Comparison of ENCODE assay signal across 8 cellular contexts in genomic region chr17:79777166-79777843, GRCh38.
DNase-seq lines count a peak whose midpoint lies in the region; ATAC-seq and TF ChIP-seq lines count a peak whose summit lies in the region.

No MANE protein-coding gene starts in this region.

- peak; percentile 26 for ATAC-seq in memory B cell (ENCODE audit: low read depth)
- no peak for ATAC-seq in GM19467 (IDR thresholded peaks at IDR 0.05; ENCODE audit: unreplicated experiment)

- no peak for TF ChIP-seq CTCF in GM10266 (IDR thresholded peaks at IDR 0.05; ENCODE audit: control insufficient read depth, insufficient read depth, low read depth, missing control alignments)
- TF ChIP-seq CTCF in tibial artery (IDR thresholded peaks at IDR 0.05) = no peak

- H3K27ac Mint-ChIP-seq in memory B cell = no peak overlapping the region

- in situ Hi-C loops in ACHN (cut with HindIII; ENCODE audit: low pct_ligation_motif_present, low pct_unique_long_range_greater_than_20kb, low sequenced_read_pairs) = no loop called here

- H3K27me3 ChIP-seq in HUES48 (ENCODE audit: control insufficient read depth, insufficient read depth, low read length) (peaks cover 9% of the 10 kb centered on the region), tibial artery (peaks cover 6 to 96% of the 10 kb centered on the region in 2 donors)
- H3K27me3 ChIP-seq in effector memory CD4-positive, alpha-beta T cell (replicated peaks; ENCODE audit: control insufficient read depth, insufficient read depth, low read length, poor library complexity, severe bottlenecking) = peaks cover 38% of the 10 kb centered on the region

- H3K36me3 ChIP-seq in HUES48 (ENCODE audit: control insufficient read depth, insufficient read depth, low read length) (peaks cover 31% of the 10 kb centered on the region), SK-N-MC (ENCODE audit: insufficient read depth, low read length) (peaks cover 35% of the 10 kb centered on the region), tibial artery (no peaks in the 10 kb centered on the region)
- no peaks in the 10 kb centered on the region for H3K36me3 ChIP-seq in effector memory CD4-positive, alpha-beta T cell (ENCODE audit: control insufficient read depth, insufficient read depth, low read length)

- H3K27me3 Mint-ChIP-seq in memory B cell = peaks cover 33% of the 10 kb centered on the region

- intact Hi-C loops in tibial artery (cut with DNase I; ENCODE audit: low total_unique reads) = no loop called here

- DNase-seq in ACHN (peak; percentile 79), GM10266 (ENCODE audit: extremely low spot score) (peak; percentile 61), SK-N-MC (ENCODE audit: low read depth, low spot score) (no peak), memory B cell (ENCODE audit: low spot score in 2 of 2) (no peak), tibial artery (peak in 1 of 2 donors; percentile 45)
- no peak for DNase-seq in effector memory CD4-positive, alpha-beta T cell

- H3K9me3 Mint-ChIP-seq in memory B cell = no peaks in the 10 kb centered on the region

- H3K4me1 Mint-ChIP-seq in memory B cell = peaks cover 9% of the 10 kb centered on the region

- H3K27ac ChIP-seq in HUES48 (ENCODE audit: low read depth, low read length) (peak overlapping the region; percentile 85), SK-N-MC (peak overlapping the region; percentile 89), tibial artery (peak overlapping the region in 1 of 2 donors; percentile 16)
- no peak overlapping the region for H3K27ac ChIP-seq in effector memory CD4-positive, alpha-beta T cell (ENCODE audit: insufficient read depth, low read length, poor library complexity, severe bottlenecking)

- peak overlapping the region; percentile 66 for H3K9ac ChIP-seq in HUES48 (ENCODE audit: low read depth, low read length)
- H3K9ac ChIP-seq in SK-N-MC (ENCODE audit: insufficient read length) = peak overlapping the region; percentile 77

- peak overlapping the region; percentile 70 for H3K4me3 ChIP-seq in HUES48 (ENCODE audit: low read depth, low read length)
- peak overlapping the region; percentile 73 for H3K4me3 ChIP-seq in SK-N-MC
- H3K4me3 ChIP-seq in effector memory CD4-positive, alpha-beta T cell (ENCODE audit: insufficient read depth, low read depth, low read length, poor library complexity, severe bottlenecking) = peak overlapping the region; percentile 39
- peak overlapping the region; percentile 43 to 49 for H3K4me3 ChIP-seq in tibial artery

- H3K36me3 Mint-ChIP-seq in memory B cell = no peaks in the 10 kb centered on the region

- H3K9me3 ChIP-seq in HUES48 (ENCODE audit: control insufficient read depth, insufficient read depth, low read length) (no peaks in the 10 kb centered on the region), SK-N-MC (ENCODE audit: low read depth, low read length) (no peaks in the 10 kb centered on the region), tibial artery (no peaks in the 10 kb centered on the region)
- no peaks in the 10 kb centered on the region for H3K9me3 ChIP-seq in effector memory CD4-positive, alpha-beta T cell (ENCODE audit: control insufficient read depth, low read length)

- peak overlapping the region; percentile 44 for H3K4me3 Mint-ChIP-seq in memory B cell

- H3K4me1 ChIP-seq in HUES48 (ENCODE audit: control insufficient read depth, insufficient read depth, low read length) (peaks cover 24% of the 10 kb centered on the region), tibial artery (peaks cover 0 to 17% (median 14%) of the 10 kb centered on the region in 4 donors)
- peaks cover 19% of the 10 kb centered on the region for H3K4me1 ChIP-seq in effector memory CD4-positive, alpha-beta T cell (ENCODE audit: control insufficient read depth, insufficient read depth, low read length, poor library complexity, severe bottlenecking)

Comparison
In these comparisons a context has a peak if more than half of its experiments do, and no peak if none do; other contexts are left out.
1. DNase-seq: peak in ACHN (single experiment) and GM10266 (single experiment); none in SK-N-MC (single experiment), effector memory CD4-positive, alpha-beta T cell (0 of 3) and memory B cell (0 of 2).
2. Peak in every context shown above with its lines, with median percentiles within 50 percentile points of each other: H3K4me3 ChIP-seq.